18 cellular contexts compared by ENCODE assay signal in genomic region chr13:95956589-95957148, GRCh38.
DNase-seq lines count a peak whose midpoint lies in the region; ATAC-seq and TF ChIP-seq lines count a peak whose summit lies in the region.
"Had no signal": no experiment of that assay in that cellular context is flagged by ENCODE, and none has a peak within 500 bp of the region (broad histone marks: within the 10 kb centered on the region; RNA-seq: fewer than 3 reads in every experiment).

No MANE protein-coding gene starts in this region.

- DNase-seq in MM.1S (peak; percentile 41), mammary epithelial cell (peak; percentile 47), foreskin keratinocyte (peak; percentile 12 to 65), endothelial cell (ENCODE audit: low spot score) (no peak)
- no peak for DNase-seq in activated T-helper 2 cell treated with anti-CD3 and anti-CD28 coated beads, Interferon-gamma antibody, Interleukin-2, Interleukin-4, amounts not matched to agents 10 μg/mL and 5 μg/mL and 100 μg/mL, durations not matched to agents 14 hours and 24 hours and 36 hours (ENCODE audit: low spot score)
- DNase-seq: activated gamma-delta T cell treated with Interleukin-2 at 50 U/mL for 16 hours; CD8-positive, alpha-beta memory T cell; KG1; kidney; NCI-H1436 had no signal

- in situ Hi-C loops in mammary epithelial cell (cut with MboI; ENCODE audit: low sequenced_read_pairs in 2 of 2): no loop called here

- H3K4me1 Mint-ChIP-seq in activated T-helper 2 cell treated with anti-CD3 and anti-CD28 coated beads, Interferon-gamma antibody, Interleukin-2, Interleukin-4, amounts not matched to agents 10 μg/mL and 5 μg/mL and 100 μg/mL, durations not matched to agents 14 hours and 24 hours and 36 hours (ENCODE audit: low read depth): no peaks in the 10 kb centered on the region
- no peaks in the 10 kb centered on the region for H3K4me1 Mint-ChIP-seq in endothelial cell (ENCODE audit: unreplicated experiment)
- H3K4me1 Mint-ChIP-seq: CD8-positive, alpha-beta memory T cell had no signal

- dilution Hi-C loops in mammary epithelial cell (cut with HindIII; ENCODE audit: low sequenced_read_pairs): no loop called here

- no peak overlapping the region for H3K4me3 Mint-ChIP-seq in activated T-helper 2 cell treated with anti-CD3 and anti-CD28 coated beads, Interferon-gamma antibody, Interleukin-2, Interleukin-4, amounts not matched to agents 10 μg/mL and 5 μg/mL and 100 μg/mL, durations not matched to agents 14 hours and 24 hours and 36 hours (ENCODE audit: low read depth)
- no peak overlapping the region for H3K4me3 Mint-ChIP-seq in endothelial cell (ENCODE audit: unreplicated experiment)
- H3K4me3 Mint-ChIP-seq: CD8-positive, alpha-beta memory T cell; natural killer cell treated with Interleukin-12 subunit alpha and Interleukin-12 subunit beta and Interleukin-15 and Interleukin-18, amount 100 ng/mL, for 72 hours had no signal

- H3K27ac Mint-ChIP-seq in activated T-helper 2 cell treated with anti-CD3 and anti-CD28 coated beads, Interferon-gamma antibody, Interleukin-2, Interleukin-4, amounts not matched to agents 10 μg/mL and 5 μg/mL and 100 μg/mL, durations not matched to agents 14 hours and 24 hours and 36 hours: no peak overlapping the region
- H3K27ac Mint-ChIP-seq in endothelial cell (ENCODE audit: unreplicated experiment): no peak overlapping the region
- H3K27ac Mint-ChIP-seq: natural killer cell treated with Interleukin-12 subunit alpha and Interleukin-12 subunit beta and Interleukin-15 and Interleukin-18, amount 100 ng/mL, for 72 hours had no signal

- no peaks in the 10 kb centered on the region for H3K9me2 ChIP-seq in MM.1S (replicated peaks; ENCODE audit: insufficient read depth, low read length)

- H3K4me3 ChIP-seq in MM.1S (ENCODE audit: low read length) (no peak overlapping the region), mammary epithelial cell (replicated peaks in 1 of 3; ENCODE audit: insufficient read depth in 1 of 3, low read depth in 2 of 3, low read length in 3 of 3) (no peak overlapping the region)
- H3K4me3 ChIP-seq: coronary artery, hepatocyte, SJSA1, testis had no signal

- CTCF ChIA-PET in mammary epithelial cell (lab: Charles Lee; ENCODE audit: low non-redundant PET): no interaction called here

- H3K4me2 ChIP-seq in MM.1S (ENCODE audit: low read depth, low read length) (no peak overlapping the region), mammary epithelial cell (ENCODE audit: insufficient read depth, low read depth, low read length) (no peak overlapping the region)
- H3K4me2 ChIP-seq: hepatocyte had no signal

- TF ChIP-seq CTCF in MM.1S (IDR thresholded peaks at IDR 0.05; ENCODE audit: low read length) (no peak), mammary epithelial cell (conservative IDR thresholded peaks at IDR 0.05 in 1 of 2, IDR thresholded peaks at IDR 0.05 in 1 of 2; ENCODE audit: extremely low read depth in 1 of 2, insufficient read depth in 1 of 2, low read depth in 1 of 2, low read length in 2 of 2) (no peak), foreskin keratinocyte (conservative IDR thresholded peaks at IDR 0.05) (no peak), endothelial cell (IDR thresholded peaks at IDR 0.05; ENCODE audit: unreplicated experiment) (no peak)

- H3K9ac ChIP-seq in MM.1S (ENCODE audit: low read length) (no peak overlapping the region), mammary epithelial cell (ENCODE audit: insufficient read depth, low read length) (no peak overlapping the region)

- no peak overlapping the region for H3K27ac ChIP-seq in MM.1S (ENCODE audit: low read length)
- H3K27ac ChIP-seq in mammary epithelial cell (ENCODE audit: insufficient read depth, low read depth, low read length): no peak overlapping the region
- H3K27ac ChIP-seq in foreskin keratinocyte: no peak overlapping the region
- H3K27ac ChIP-seq: coronary artery, hepatocyte, SJSA1, testis had no signal

- H2AFZ ChIP-seq in MM.1S (ENCODE audit: low read length) (no peak overlapping the region), mammary epithelial cell (ENCODE audit: low read depth, low read length) (no peak overlapping the region)
- H2AFZ ChIP-seq: hepatocyte had no signal

- no peaks in the 10 kb centered on the region for H3K36me3 ChIP-seq in MM.1S (replicated peaks; ENCODE audit: insufficient read depth, low read length)
- H3K36me3 ChIP-seq in mammary epithelial cell (ENCODE audit: insufficient read depth, low read length): no peaks in the 10 kb centered on the region
- H3K36me3 ChIP-seq: SJSA1 had no signal

- H3K79me2 ChIP-seq in MM.1S (ENCODE audit: low read length) (no peaks in the 10 kb centered on the region), mammary epithelial cell (ENCODE audit: insufficient read depth, low read length) (peaks cover 14% of the 10 kb centered on the region)
- H3K79me2 ChIP-seq: hepatocyte had no signal

- H3K9me3 Mint-ChIP-seq in activated T-helper 2 cell treated with anti-CD3 and anti-CD28 coated beads, Interferon-gamma antibody, Interleukin-2, Interleukin-4, amounts not matched to agents 10 μg/mL and 5 μg/mL and 100 μg/mL, durations not matched to agents 14 hours and 24 hours and 36 hours: peaks cover 25% of the 10 kb centered on the region
- H3K9me3 Mint-ChIP-seq in endothelial cell (ENCODE audit: unreplicated experiment): peaks cover 1% of the 10 kb centered on the region

- intact Hi-C loops in mammary epithelial cell (cut with micrococcal nuclease): no loop called here
- intact Hi-C loops in activated T-helper 2 cell treated with anti-CD3 and anti-CD28 coated beads, Interferon-gamma antibody, Interleukin-2, Interleukin-4, amounts not matched to agents 10 μg/mL and 5 μg/mL and 100 μg/mL, durations not matched to agents 14 hours and 24 hours and 36 hours (cut with micrococcal nuclease): no loop called here

- ATAC-seq in GM18502 (IDR thresholded peaks at IDR 0.05; ENCODE audit: poor library complexity, unreplicated experiment) (peak; percentile 34), foreskin keratinocyte (peak; percentile 42), HG02970 (IDR thresholded peaks at IDR 0.05; ENCODE audit: low FRiP score, unreplicated experiment) (no peak), GM21619 (IDR thresholded peaks at IDR 0.05; ENCODE audit: unreplicated experiment) (no peak)

- H3K27me3 ChIP-seq in MM.1S (replicated peaks; ENCODE audit: insufficient read depth, low read length) (no peaks in the 10 kb centered on the region), mammary epithelial cell (ENCODE audit: insufficient read depth, low read length) (no peaks in the 10 kb centered on the region), foreskin keratinocyte (no peaks in the 10 kb centered on the region)
- H3K27me3 ChIP-seq: hepatocyte, SJSA1, testis had no signal

- no peaks in the 10 kb centered on the region for H3K36me3 Mint-ChIP-seq in activated T-helper 2 cell treated with anti-CD3 and anti-CD28 coated beads, Interferon-gamma antibody, Interleukin-2, Interleukin-4, amounts not matched to agents 10 μg/mL and 5 μg/mL and 100 μg/mL, durations not matched to agents 14 hours and 24 hours and 36 hours (ENCODE audit: low read depth)
- peaks cover 36% of the 10 kb centered on the region for H3K36me3 Mint-ChIP-seq in endothelial cell (ENCODE audit: low read depth, unreplicated experiment)
- H3K36me3 Mint-ChIP-seq: CD8-positive, alpha-beta memory T cell had no signal

- no peaks in the 10 kb centered on the region for H3K27me3 Mint-ChIP-seq in activated T-helper 2 cell treated with anti-CD3 and anti-CD28 coated beads, Interferon-gamma antibody, Interleukin-2, Interleukin-4, amounts not matched to agents 10 μg/mL and 5 μg/mL and 100 μg/mL, durations not matched to agents 14 hours and 24 hours and 36 hours (ENCODE audit: low read depth)
- H3K27me3 Mint-ChIP-seq in endothelial cell (ENCODE audit: unreplicated experiment): peaks cover 7% of the 10 kb centered on the region
- H3K27me3 Mint-ChIP-seq: CD8-positive, alpha-beta memory T cell; natural killer cell treated with Interleukin-12 subunit alpha and Interleukin-12 subunit beta and Interleukin-15 and Interleukin-18, amount 100 ng/mL, for 72 hours had no signal

- H3F3A ChIP-seq in MM.1S (ENCODE audit: insufficient read depth, low read length): no peaks in the 10 kb centered on the region

- BruUV-seq in mammary epithelial cell (replicated peaks; lab: Mats Ljungman, UMichigan): no TSS peak

- peaks cover 8% of the 10 kb centered on the region; the same call in 1 of the 2 replicates for H3K4me1 ChIP-seq in MM.1S (ENCODE audit: low read length)
- no peaks in the 10 kb centered on the region for H3K4me1 ChIP-seq in mammary epithelial cell (ENCODE audit: insufficient read depth, low read length)
- H3K4me1 ChIP-seq in foreskin keratinocyte: no peaks in the 10 kb centered on the region
- H3K4me1 ChIP-seq: SJSA1, testis had no signal

- H4K20me1 ChIP-seq in MM.1S (ENCODE audit: insufficient read depth, low read length) (no peaks in the 10 kb centered on the region), mammary epithelial cell (ENCODE audit: insufficient read depth, low read length) (no peaks in the 10 kb centered on the region)

- no peaks in the 10 kb centered on the region for H3K9me3 ChIP-seq in MM.1S (replicated peaks; ENCODE audit: insufficient read depth, low read length)
- peaks cover 2% of the 10 kb centered on the region for H3K9me3 ChIP-seq in mammary epithelial cell (replicated peaks; ENCODE audit: insufficient read depth, low read length)
- H3K9me3 ChIP-seq: SJSA1, testis had no signal

Comparison
In these comparisons a context has a peak if more than half of its experiments do, and no peak if none do; other contexts are left out.
1. ATAC-seq: peak in GM18502 (single experiment) and foreskin keratinocyte (single experiment); none in HG02970 (single experiment) and GM21619 (single experiment).
2. DNase-seq: peak in MM.1S (single experiment), mammary epithelial cell (single experiment) and foreskin keratinocyte (2 of 2); none in activated T-helper 2 cell treated with anti-CD3 and anti-CD28 coated beads, Interferon-gamma antibody, Interleukin-2, Interleukin-4, amounts not matched to agents 10 μg/mL and 5 μg/mL and 100 μg/mL, durations not matched to agents 14 hours and 24 hours and 36 hours (single experiment) and endothelial cell (single experiment).